ENCODE assay signal across 1 cellular context in genomic region chr17:42456223-42457106, GRCh38.
A peak's percentile ranks its signal among the peaks of the same experiment; 100 is the strongest.
TF ChIP-seq lines count a peak whose summit lies in the region.

No MANE protein-coding gene starts in this region.

TF ChIP-seq in K562, 482 proteins besides CTCF, POLR2A, EP300 and RAD21 (continued from another document and continues in another):
- TF ChIP-seq PREB (CRISPR knock-in tag; IDR thresholded peaks at IDR 0.05) (no peak), ATF1 (CRISPR knock-in tag; IDR thresholded peaks at IDR 0.05) (no peak), ATF1 (tag; IDR thresholded peaks at IDR 0.05) (no peak; the same call in 1 of the 2 replicates), CEBPB (tag; IDR thresholded peaks at IDR 0.05) (peak; percentile 97), HOMEZ (CRISPR knock-in tag; IDR thresholded peaks at IDR 0.05) (no peak), PURB (CRISPR knock-in tag; IDR thresholded peaks at IDR 0.05; ENCODE audit: low read depth) (no peak), BCL6 (CRISPR knock-in tag; IDR thresholded peaks at IDR 0.05) (no peak), PHF8 (IDR thresholded peaks at IDR 0.05; ENCODE audit: borderline replicate concordance, low read length) (no peak), RCOR1 (IDR thresholded peaks at IDR 0.05; ENCODE audit: borderline replicate concordance in 1 of 2, low read depth in 2 of 2, low read length in 2 of 2) (no peak; a peak in 1 of 4 replicates), EWSR1 (IDR thresholded peaks at IDR 0.05; ENCODE audit: borderline replicate concordance, low read depth, partially characterized antibody) (no peak), CHD2 (IDR thresholded peaks at IDR 0.05; ENCODE audit: low read depth, low read length) (no peak), BRF1 (IDR thresholded peaks at IDR 0.05; ENCODE audit: borderline replicate concordance, extremely low read depth, insufficient read length) (no peak), ZNF318 (IDR thresholded peaks at IDR 0.05; ENCODE audit: borderline replicate concordance in 1 of 2, low read depth in 1 of 2) (peak; percentile 52 to 84; a peak in 2 of 4 replicates), KAT2B (IDR thresholded peaks at IDR 0.05; ENCODE audit: low read depth, low read length) (no peak), ARID4B (CRISPR knock-in tag; IDR thresholded peaks at IDR 0.05) (no peak), ZNF3 (CRISPR knock-in tag; IDR thresholded peaks at IDR 0.05) (no peak), AFF1 (IDR thresholded peaks at IDR 0.05; ENCODE audit: low read depth in 1 of 2, partially characterized antibody in 2 of 2) (peak; percentile 77 to 78), ELK1 (CRISPR knock-in tag; IDR thresholded peaks at IDR 0.05) (no peak), KLF6 (CRISPR knock-in tag; IDR thresholded peaks at IDR 0.05; ENCODE audit: borderline replicate concordance) (no peak), SAFB2 (IDR thresholded peaks at IDR 0.05; ENCODE audit: borderline replicate concordance, low read depth, low read length, severe bottlenecking) (no peak), ZNF445 (CRISPR knock-in tag; IDR thresholded peaks at IDR 0.05; ENCODE audit: low read depth) (no peak), EGR1 (conservative IDR thresholded peaks at IDR 0.05) (no peak), SMARCA5 (IDR thresholded peaks at IDR 0.05) (0 out of 2 replicates have a peak, but pooled peaks have one; percentile 31), ZNF79 (CRISPR knock-in tag; IDR thresholded peaks at IDR 0.05; ENCODE audit: low read depth) (no peak), SRSF3 (IDR thresholded peaks at IDR 0.05; ENCODE audit: insufficient read depth, low read length) (no peak), ZNF449 (CRISPR knock-in tag; IDR thresholded peaks at IDR 0.05) (no peak), NCOA2 (IDR thresholded peaks at IDR 0.05; ENCODE audit: partially characterized antibody in 2 of 2) (no peak), CBFA2T3 (IDR thresholded peaks at IDR 0.05) (peak; percentile 93), ZNF699 (CRISPR knock-in tag; IDR thresholded peaks at IDR 0.05; ENCODE audit: insufficient replicate concordance) (no peak)
